8 cellular contexts compared by ENCODE assay signal in the genomic region with DNA sequence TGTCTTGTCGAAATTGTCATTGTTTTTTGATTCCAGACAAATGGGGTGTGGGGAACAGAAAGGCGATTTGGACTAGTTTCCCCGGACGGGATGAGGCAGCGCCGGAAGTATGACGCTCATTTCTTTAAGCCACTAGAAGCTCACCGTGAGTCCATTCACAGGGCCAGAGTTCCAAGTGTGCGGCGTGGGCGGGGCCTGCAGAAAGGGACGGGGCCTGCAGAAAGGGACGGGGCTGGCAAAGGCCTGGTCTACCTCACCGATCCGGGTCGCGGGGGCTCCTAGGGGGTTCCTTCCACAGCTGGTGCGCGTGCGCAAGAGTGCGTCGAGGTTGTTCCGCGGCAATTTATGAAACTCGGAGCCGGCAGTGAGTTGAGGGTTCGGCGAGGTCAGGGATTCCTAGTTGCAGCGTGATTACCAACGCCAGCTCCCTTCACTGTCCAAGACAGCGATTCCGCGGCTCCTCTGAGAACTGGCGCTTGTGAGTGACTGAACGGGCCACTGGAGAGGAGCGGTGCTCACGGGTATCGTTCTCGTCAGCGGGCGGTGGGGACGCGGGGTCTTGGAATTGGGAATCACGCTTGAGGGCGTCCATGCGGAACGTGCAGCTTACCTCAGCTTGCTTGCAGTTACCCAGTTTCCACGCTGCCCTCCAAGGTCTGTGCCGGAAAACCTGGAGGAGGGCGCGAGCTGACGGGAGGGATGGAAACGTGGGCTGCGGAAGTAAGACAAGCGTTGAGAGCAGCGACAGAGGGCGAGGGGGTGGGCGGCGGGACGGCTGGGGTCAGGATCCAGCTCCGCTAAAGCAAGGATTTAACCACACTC. TPM values are rescaled to one million over a fixed set of nuclear protein-coding genes. Genes with fewer than 3 reads are reported as not detected.
DNase-seq lines count a peak whose midpoint lies in the region; ATAC-seq, FAIRE-seq and TF ChIP-seq lines count a peak whose summit lies in the region.

A gene (plus strand): TSS at position 219 of the 822 bp plus-strand sequence. CDS start 5,847 bp downstream, outside the sequence.

- H2AFZ ChIP-seq in Karpas-422 (ENCODE audit: low read length), result peak within 1 kb of the TSS; percentile 98

- peak; percentile 87 to 93 for ATAC-seq in lower lobe of right lung

- H3K4me3 ChIP-seq in Karpas-422 (ENCODE audit: low read length), result peak within 1 kb of the TSS; percentile 87
- peak within 1 kb of the TSS; percentile 73 for H3K4me3 ChIP-seq in lower lobe of right lung

- TF ChIP-seq POLR2A in GM12891 (IDR thresholded peaks at IDR 0.05; ENCODE audit: low read depth, low read length), result no peak

- no peaks in the 10 kb centered on the region for H4K20me1 ChIP-seq in Karpas-422 (ENCODE audit: insufficient read depth, low read depth, low read length)

- no peaks in the 10 kb centered on the region for H3K9me2 ChIP-seq in Karpas-422 (replicated peaks; ENCODE audit: insufficient read depth, low read length)

- H3K4me2 ChIP-seq in Karpas-422 (ENCODE audit: low read depth, low read length, poor library complexity, severe bottlenecking), result peak within 1 kb of the TSS; percentile 80

- peaks cover 25% of the 10 kb centered on the region for H3K4me1 ChIP-seq in Karpas-422 (ENCODE audit: low read length)
- H3K4me1 ChIP-seq in lower lobe of right lung, result peaks cover 12% of the 10 kb centered on the region

- H3K79me2 ChIP-seq in Karpas-422 (ENCODE audit: low read length), result peaks cover 24% of the 10 kb centered on the region

- TF ChIP-seq CTCF in lower lobe of right lung (IDR thresholded peaks at IDR 0.05), result no peak

- H3K27me3 ChIP-seq in Karpas-422 (ENCODE audit: low read length), result no peaks in the 10 kb centered on the region
- no peaks in the 10 kb centered on the region for H3K27me3 ChIP-seq in lower lobe of right lung (ENCODE audit: low read depth)

- H3K27ac ChIP-seq in Karpas-422 (ENCODE audit: low read length) (peak within 1 kb of the TSS; percentile 41), lower lobe of right lung (peak within 1 kb of the TSS; percentile 74)

- peak; percentile 65 for FAIRE-seq in GM12891 (lab: Jason Lieb, UNC)

- peak; percentile 39 for DNase-seq in GM12891 (ENCODE audit: insufficient read length, low spot score)
- peak; percentile 27 for DNase-seq in GOT3 (lab: John Stamatoyannopoulos, UW)
- DNase-seq in Karpas-422, result peak; percentile 94
- peak; percentile 83 for DNase-seq in T1000 (lab: John Stamatoyannopoulos, UW)
- DNase-seq in ecto neural progenitor cell (ENCODE audit: low spot score), result peak; percentile 91
- peak; percentile 87 for DNase-seq in lower lobe of right lung
- DNase-seq in stimulated activated CD4-positive, alpha-beta T cell treated with anti-CD3 and anti-CD28 coated beads, Interleukin-4, amount 100 ng/mL, for 24 hours, result peak; percentile 6
- DNase-seq in superior temporal gyrus (ENCODE audit: extremely low spot score), result no peak

- intact Hi-C loops in lower lobe of right lung (cut with DNase I), result no loop called here

- H3K9me3 ChIP-seq in Karpas-422 (ENCODE audit: low read length) (no peaks in the 10 kb centered on the region), lower lobe of right lung (no peaks in the 10 kb centered on the region)

- H3K36me3 ChIP-seq in Karpas-422 (ENCODE audit: insufficient read depth, low read length) (peaks cover 14% of the 10 kb centered on the region), lower lobe of right lung (no peaks in the 10 kb centered on the region)

- peak within 1 kb of the TSS; percentile 86 for H3K9ac ChIP-seq in Karpas-422 (ENCODE audit: low read length)

TF ChIP-seq in GM12891, 5 proteins besides CTCF, POLR2A, EP300 and RAD21:
- peak; percentile 70 for TF ChIP-seq PAX5 (IDR thresholded peaks at IDR 0.05; ENCODE audit: insufficient read depth, low read length, severe bottlenecking)
- TF ChIP-seq POLR2AphosphoS5 (IDR thresholded peaks at IDR 0.05; ENCODE audit: low read depth, low read length), result no peak
- peak; percentile 37; the same call in 1 of the 2 replicates for TF ChIP-seq TAF1 (IDR thresholded peaks at IDR 0.05; ENCODE audit: low read depth, low read length)
- no peak for TF ChIP-seq SPI1 (IDR thresholded peaks at IDR 0.05; ENCODE audit: low read depth, low read length)
- no peak for TF ChIP-seq POU2F2 (IDR thresholded peaks at IDR 0.05; ENCODE audit: low read depth, low read length)

RNA-seq across cellular contexts. Expression of the gene that starts here (rescaled TPM):
- polyA plus RNA-seq in GM12891 (2012; ENCODE audit: low read depth, missing spikeins), result 1.5 TPM
- 12.3 and 26.9 TPM in 2 replicates for total RNA-seq in Karpas-422 (2014; rRNA removed; shearing (Covaris generic); ENCODE audit: low replicate concordance)
- 2.3 TPM for total RNA-seq in lower lobe of right lung
